In the genomic region with DNA sequence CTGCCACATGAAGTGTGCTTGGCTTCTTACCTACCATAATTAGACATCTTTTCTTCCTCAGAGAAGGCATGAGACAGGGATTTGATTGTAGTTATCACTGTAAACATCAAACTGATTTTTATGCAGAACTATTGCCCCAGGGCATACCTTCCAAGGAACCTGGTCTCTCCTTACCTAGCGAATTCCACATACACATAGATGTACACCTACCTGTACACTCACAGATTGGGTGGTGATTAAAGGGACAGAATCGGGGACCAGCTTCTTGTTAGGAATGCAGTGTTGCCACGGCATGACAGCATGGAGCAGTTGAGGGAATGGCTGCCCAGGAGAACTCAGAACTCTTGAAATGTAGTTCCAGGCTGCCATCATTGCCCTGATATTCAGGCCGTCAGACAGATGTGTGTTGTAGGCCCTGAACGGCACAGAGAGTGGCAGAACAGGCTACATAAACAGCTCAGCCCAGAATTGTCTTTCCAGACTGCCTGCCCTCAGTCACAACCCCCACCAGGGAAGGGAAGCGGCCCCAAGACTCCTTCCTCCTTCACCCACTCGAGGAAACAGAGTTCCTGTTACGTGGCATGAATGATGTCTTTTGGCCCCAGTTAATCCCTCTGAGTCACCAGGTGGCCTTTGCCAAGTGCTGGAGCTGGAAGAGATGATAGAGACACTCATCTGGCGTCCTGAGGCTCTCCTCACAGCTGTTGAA, we compare ENCODE assay signal across 8 cellular contexts. TPM values are rescaled to one million over a fixed set of nuclear protein-coding genes. Genes with fewer than 3 reads are reported as not detected.
DNase-seq lines count a peak whose midpoint lies in the region; TF ChIP-seq lines count a peak whose summit lies in the region.

No MANE protein-coding gene starts in this region.

- BruUV-seq in Calu3 (replicated peaks; lab: Mats Ljungman, UMichigan) (TSS peak; percentile 96), PC-9 (replicated peaks; lab: Mats Ljungman, UMichigan) (no TSS peak)

- peak overlapping the region; percentile 62 for H3K4me3 Mint-ChIP-seq in Calu3 (ENCODE audit: low read depth, unreplicated experiment)

- H3K27me3 Mint-ChIP-seq in Calu3 (ENCODE audit: unreplicated experiment) = no peaks in the 10 kb centered on the region

- no peaks in the 10 kb centered on the region for H3K9me3 Mint-ChIP-seq in Calu3 (ENCODE audit: low read depth, unreplicated experiment)

- H3K36me3 Mint-ChIP-seq in Calu3 (ENCODE audit: insufficient read depth, unreplicated experiment) = peaks cover 82% of the 10 kb centered on the region

- H3K79me2 ChIP-seq in PC-9 (ENCODE audit: low read depth) (no peaks in the 10 kb centered on the region), Karpas-422 (ENCODE audit: low read length) (no peaks in the 10 kb centered on the region)

- peak overlapping the region; percentile 95 for H3K27ac Mint-ChIP-seq in Calu3 (ENCODE audit: unreplicated experiment)

- no peaks in the 10 kb centered on the region for H4K20me1 ChIP-seq in PC-9 (ENCODE audit: insufficient read depth)
- no peaks in the 10 kb centered on the region for H4K20me1 ChIP-seq in Karpas-422 (ENCODE audit: insufficient read depth, low read depth, low read length)

- DNase-seq in Calu3 (peak; percentile 85), PC-9 (peak; percentile 74 to 94), fibroblast of gingiva (ENCODE audit: low read depth) (peak; percentile 95), non-pigmented ciliary epithelial cell (ENCODE audit: low read depth) (peak; percentile 90), Karpas-422 (no peak), hippocampal formation (lab: John Stamatoyannopoulos, UW) (no peak), germinal center (ENCODE audit: low spot score) (no peak)
- no peak for DNase-seq in activated naive CD4-positive, alpha-beta T cell treated with anti-CD3 and anti-CD28 coated beads, Interleukin-2, amount 50 U/mL, for 16 hours

- intact Hi-C loops in Calu3 (cut with micrococcal nuclease; ENCODE audit: unreplicated experiment) = loop anchor here (2.0 kb wide), 1 partner anchor 89 kb away; no protein-coding TSS in a partner anchor
- intact Hi-C loops in PC-9 (cut with micrococcal nuclease; ENCODE audit: unreplicated experiment) = loop anchor here (5.0 kb wide), 3 partner anchors 61 to 551 kb away; a partner anchor contains a TSS

- POLR2A ChIA-PET in PC-9 (lab: Charles Lee; ENCODE audit: unreplicated experiment) = interaction anchor here (0.6 to 2.0 kb wide), 5 partner anchors 9 to 284 kb away, joined by 3 to 11 read pairs (median 7); a partner anchor contains a TSS

- no peaks in the 10 kb centered on the region for H3K9me3 ChIP-seq in PC-9 (ENCODE audit: insufficient read depth, low read depth)
- no peaks in the 10 kb centered on the region for H3K9me3 ChIP-seq in Karpas-422 (ENCODE audit: low read length)

- H3K4me1 ChIP-seq in PC-9 (replicated peaks; ENCODE audit: insufficient read depth) = peaks cover 53% of the 10 kb centered on the region
- H3K4me1 ChIP-seq in Karpas-422 (ENCODE audit: low read length) = no peaks in the 10 kb centered on the region

- H2AFZ ChIP-seq in PC-9 = no peak overlapping the region
- H2AFZ ChIP-seq in Karpas-422 (ENCODE audit: low read length) = no peak overlapping the region

- H3K9ac ChIP-seq in Karpas-422 (ENCODE audit: low read length) = no peak overlapping the region

- H3K4me3 ChIP-seq in PC-9 (peak overlapping the region; percentile 16; the same call in 1 of the 2 replicates), Karpas-422 (ENCODE audit: low read length) (no peak overlapping the region)

- peaks cover 47% of the 10 kb centered on the region for H3F3A ChIP-seq in PC-9 (ENCODE audit: insufficient read depth, low read depth)

- H3K27ac ChIP-seq in PC-9 (peak overlapping the region; percentile 89), Karpas-422 (ENCODE audit: low read length) (no peak overlapping the region)

- peaks cover 51% of the 10 kb centered on the region for H3K4me1 Mint-ChIP-seq in Calu3 (ENCODE audit: low read depth, unreplicated experiment)

- no peaks in the 10 kb centered on the region for H3K27me3 ChIP-seq in PC-9 (ENCODE audit: insufficient read depth, low read depth)
- H3K27me3 ChIP-seq in Karpas-422 (ENCODE audit: low read length) = no peaks in the 10 kb centered on the region

- H3K9me2 ChIP-seq in PC-9 (ENCODE audit: insufficient read depth) = no peaks in the 10 kb centered on the region
- no peaks in the 10 kb centered on the region for H3K9me2 ChIP-seq in Karpas-422 (replicated peaks; ENCODE audit: insufficient read depth, low read length)

- H3K4me2 ChIP-seq in PC-9 = peak overlapping the region; percentile 67
- H3K4me2 ChIP-seq in Karpas-422 (ENCODE audit: low read depth, low read length, poor library complexity, severe bottlenecking) = no peak overlapping the region

- 0 out of 2 replicates have a peak, but pooled peaks cover 3% of the 10 kb centered on the region for H3K36me3 ChIP-seq in PC-9 (ENCODE audit: low read depth)
- no peaks in the 10 kb centered on the region for H3K36me3 ChIP-seq in Karpas-422 (ENCODE audit: insufficient read depth, low read length)

- CTCF ChIA-PET in Calu3 (lab: Charles Lee) = interaction anchor here (0.5 to 3.4 kb wide), 28 partner anchors 9 to 464 kb away, joined by 3 to 65 read pairs (median 5); a partner anchor contains a TSS
- CTCF ChIA-PET in PC-9 (lab: Charles Lee) = interaction anchor here (0.5 to 2.3 kb wide), 7 partner anchors 9 to 193 kb away, joined by 3 to 18 read pairs (median 5); no protein-coding TSS in a partner anchor

- TF ChIP-seq CTCF in Calu3 (IDR thresholded peaks at IDR 0.05; ENCODE audit: unreplicated experiment) = no peak
- no peak for TF ChIP-seq CTCF in PC-9 (conservative IDR thresholded peaks at IDR 0.05)

RNA-seq across cellular contexts. Expression of a gene that starts 17.8 kb away (rescaled TPM):
- 53.8 and 59.1 TPM in 2 replicates for total RNA-seq in Calu3 (2022)
- 18.2 and 20.6 TPM in 2 replicates for total RNA-seq in PC-9 (2021)
- 40.0 and 71.8 TPM in 2 replicates for total RNA-seq in Karpas-422 (2014; rRNA removed; shearing (Covaris generic); ENCODE audit: low replicate concordance)

RNA-seq across cellular contexts. Expression of a gene that starts 34.5 kb away (rescaled TPM):
- total RNA-seq in Calu3 (2022) = 0.88 and 1.0 TPM in 2 replicates
- 0.90 and 1.3 TPM in 2 replicates for total RNA-seq in PC-9 (2021)
- total RNA-seq in Karpas-422 (2014; rRNA removed; shearing (Covaris generic); ENCODE audit: low replicate concordance) = 0.22 and 1.3 TPM in 2 replicates

RNA-seq across cellular contexts. Expression of a gene that starts 43.7 kb away (rescaled TPM):
- total RNA-seq in Calu3 (2022) (159 and 163 TPM in 2 replicates), PC-9 (2021) (133 and 152 TPM in 2 replicates)
- total RNA-seq in Karpas-422 (2014; rRNA removed; shearing (Covaris generic); ENCODE audit: low replicate concordance) = 46.7 and 56.2 TPM in 2 replicates

RNA-seq across cellular contexts. Expression of a gene that starts 48.7 kb away (rescaled TPM):
- total RNA-seq in Calu3 (2022) (65.0 and 69.8 TPM in 2 replicates), PC-9 (2021) (20.0 and 26.0 TPM in 2 replicates)
- 33.0 and 42.4 TPM in 2 replicates for total RNA-seq in Karpas-422 (2014; rRNA removed; shearing (Covaris generic); ENCODE audit: low replicate concordance)

RNA-seq across cellular contexts. Expression of a gene that starts 59.3 kb away (rescaled TPM):
- total RNA-seq in Calu3 (2022) (31.8 and 32.4 TPM in 2 replicates), PC-9 (2021) (10.2 and 13.4 TPM in 2 replicates)
- 5.3 and 7.9 TPM in 2 replicates for total RNA-seq in Karpas-422 (2014; rRNA removed; shearing (Covaris generic); ENCODE audit: low replicate concordance)

Comparison
In these comparisons a context has a peak if more than half of its experiments do, and no peak if none do; other contexts are left out.
1. DNase-seq: peak in Calu3 (single experiment), PC-9 (2 of 2), fibroblast of gingiva (single experiment) and non-pigmented ciliary epithelial cell (single experiment); none in activated naive CD4-positive, alpha-beta T cell treated with anti-CD3 and anti-CD28 coated beads, Interleukin-2, amount 50 U/mL, for 16 hours (single experiment), Karpas-422 (single experiment), hippocampal formation (0 of 2) and germinal center (single experiment).